ENCODE assay signal across 9 cellular contexts in genomic region chr4:154559141-154559841, GRCh38. TPM values are rescaled to one million over a fixed set of nuclear protein-coding genes. Genes with fewer than 3 reads are reported as not detected.
DNase-seq lines count a peak whose midpoint lies in the region; ATAC-seq and TF ChIP-seq lines count a peak whose summit lies in the region.
"Had no signal": no experiment of that assay in that cellular context is flagged by ENCODE, and none has a peak within 500 bp of the region (broad histone marks: within the 10 kb centered on the region; RNA-seq: fewer than 3 reads in every experiment).

No MANE protein-coding gene starts in this region.

- H3K4me3 ChIP-seq in fibroblast of lung (replicated peaks in 1 of 4; ENCODE audit: control extremely low read depth in 1 of 4, insufficient read depth in 1 of 4, low read depth in 3 of 4, low read length in 4 of 4) (no peak overlapping the region), retinal pigment epithelial cell (ENCODE audit: low read length) (no peak overlapping the region)
- H3K4me3 ChIP-seq: BLaER1 treated with 17β-estradiol and CSF1 and Interleukin-3, amounts not matched to agents 10 nM and 100 nM had no signal

- ATAC-seq in GM19351 (IDR thresholded peaks at IDR 0.05; ENCODE audit: unreplicated experiment) (peak; percentile 95), HG03175 (IDR thresholded peaks at IDR 0.05; ENCODE audit: unreplicated experiment) (peak; percentile 78)

- H3K4me1 ChIP-seq in fibroblast of lung (ENCODE audit: control insufficient read depth, extremely low read depth, insufficient read depth, low read length), result no peaks in the 10 kb centered on the region
- H3K4me1 ChIP-seq: BLaER1 treated with 17β-estradiol and CSF1 and Interleukin-3, amounts not matched to agents 10 nM and 100 nM had no signal

- no peaks in the 10 kb centered on the region for H3K36me3 ChIP-seq in fibroblast of lung (ENCODE audit: control insufficient read depth, insufficient read depth, low read length)
- H3K36me3 ChIP-seq: BLaER1 treated with 17β-estradiol and CSF1 and Interleukin-3, amounts not matched to agents 10 nM and 100 nM had no signal

- no peak overlapping the region for H3K4me2 ChIP-seq in fibroblast of lung (ENCODE audit: extremely low read depth, insufficient read depth, low read length)
- H3K4me2 ChIP-seq: BLaER1 treated with 17β-estradiol and CSF1 and Interleukin-3, amounts not matched to agents 10 nM and 100 nM had no signal

- H2AFZ ChIP-seq in fibroblast of lung (ENCODE audit: low read length), result no peak overlapping the region

- H3K9ac ChIP-seq in fibroblast of lung (ENCODE audit: insufficient read depth, low read length), result no peak overlapping the region
- H3K9ac ChIP-seq: BLaER1 treated with 17β-estradiol and CSF1 and Interleukin-3, amounts not matched to agents 10 nM and 100 nM had no signal

- no peaks in the 10 kb centered on the region for H3K79me2 ChIP-seq in fibroblast of lung (ENCODE audit: control insufficient read depth, insufficient read depth, low read length)

- no peaks in the 10 kb centered on the region for H3K9me3 ChIP-seq in fibroblast of lung (ENCODE audit: control insufficient read depth, insufficient read depth, low read depth, low read length)

- no peak overlapping the region for H3K27ac ChIP-seq in fibroblast of lung (ENCODE audit: insufficient read depth, low read length)
- H3K27ac ChIP-seq: BLaER1 treated with 17β-estradiol and CSF1 and Interleukin-3, amounts not matched to agents 10 nM and 100 nM had no signal

- TF ChIP-seq CTCF in fibroblast of lung (conservative IDR thresholded peaks at IDR 0.05 in 1 of 2, IDR thresholded peaks at IDR 0.05 in 1 of 2; ENCODE audit: low read depth in 1 of 2, low read length in 2 of 2) (peak; percentile 51 to 71), retinal pigment epithelial cell (conservative IDR thresholded peaks at IDR 0.05; ENCODE audit: low read depth, low read length) (peak; percentile 69)

- no peaks in the 10 kb centered on the region for H4K20me1 ChIP-seq in fibroblast of lung (ENCODE audit: control insufficient read depth, extremely low read depth, insufficient read depth, low read length)
- H4K20me1 ChIP-seq: BLaER1 treated with 17β-estradiol and CSF1 and Interleukin-3, amounts not matched to agents 10 nM and 100 nM had no signal

- peak; percentile 1 to 67 (median 13) for DNase-seq in NCI-H1417 (lab: John Stamatoyannopoulos, UW)
- DNase-seq in NCI-H1417 treated with DMSO at 0.1 percent for 48 hours (lab: John Stamatoyannopoulos, UW), result no peak
- DNase-seq in OCI-M1 (lab: John Stamatoyannopoulos, UW), result peak; percentile 89
- DNase-seq in fibroblast of lung (ENCODE audit: low read depth in 2 of 2), result peak; percentile 60 to 66
- no peak for DNase-seq in retinal pigment epithelial cell (ENCODE audit: low read depth)
- no peak for DNase-seq in cerebellum (ENCODE audit: low spot score)

- no peaks in the 10 kb centered on the region for H3K27me3 ChIP-seq in fibroblast of lung (ENCODE audit: control insufficient read depth, insufficient read depth, low read length)
- H3K27me3 ChIP-seq: BLaER1 treated with 17β-estradiol and CSF1 and Interleukin-3, amounts not matched to agents 10 nM and 100 nM had no signal

RNA-seq across cellular contexts. Expression of gene FGB, which starts 3.5 kb away (rescaled TPM):
- total RNA-seq in fibroblast of lung (not detected in 2 replicates), cerebellum (0.36 TPM)
- not detected in 2 replicates for polyA plus RNA-seq in fibroblast of lung
- polyA plus RNA-seq in fibroblast of lung (2012), result not detected in 2 replicates
- polyA minus RNA-seq in fibroblast of lung (ENCODE audit: low replicate concordance), result not detected in 2 replicates

RNA-seq across cellular contexts. Expression of gene PLRG1, which starts 9.1 kb away (rescaled TPM):
- total RNA-seq in fibroblast of lung, result 72.5 and 73.4 TPM in 2 replicates
- polyA plus RNA-seq in fibroblast of lung, result 101 and 123 TPM in 2 replicates
- polyA plus RNA-seq in fibroblast of lung (2012), result 60.3 and 79.4 TPM in 2 replicates
- polyA minus RNA-seq in fibroblast of lung (ENCODE audit: low replicate concordance), result 42.0 and 55.7 TPM in 2 replicates
- 76.1 TPM for total RNA-seq in cerebellum

RNA-seq across cellular contexts. Expression of gene FGA, which starts 31.3 kb away (rescaled TPM):
- total RNA-seq in fibroblast of lung (not detected in 2 replicates), cerebellum (0.45 TPM)
- polyA plus RNA-seq in fibroblast of lung, result not detected in 2 replicates
- polyA plus RNA-seq in fibroblast of lung (2012), result not detected in 2 replicates
- polyA minus RNA-seq in fibroblast of lung (ENCODE audit: low replicate concordance), result not detected in 2 replicates

RNA-seq across cellular contexts. Expression of gene FGG, which starts 53.2 kb away (rescaled TPM):
- total RNA-seq in fibroblast of lung (not detected in 2 replicates), cerebellum (0.64 TPM)
- not detected in 2 replicates for polyA plus RNA-seq in fibroblast of lung
- polyA plus RNA-seq in fibroblast of lung (2012), result not detected in 2 replicates
- not detected in 2 replicates for polyA minus RNA-seq in fibroblast of lung (ENCODE audit: low replicate concordance)

Comparison
In these comparisons a context has a peak if more than half of its experiments do, and no peak if none do; other contexts are left out.
1. DNase-seq: peak in NCI-H1417 (3 of 3), OCI-M1 (single experiment) and fibroblast of lung (2 of 2); none in NCI-H1417 treated with DMSO at 0.1 percent for 48 hours (single experiment), retinal pigment epithelial cell (single experiment) and cerebellum (single experiment).